25 cellular contexts compared by ENCODE assay signal in genomic region chr1:54609301-54609921, GRCh38. TPM values are rescaled to one million over a fixed set of nuclear protein-coding genes. Genes with fewer than 3 reads are reported as not detected.
DNase-seq lines count a peak whose midpoint lies in the region; ATAC-seq and TF ChIP-seq lines count a peak whose summit lies in the region.
"Had no signal": no experiment of that assay in that cellular context is flagged by ENCODE, and none has a peak within 500 bp of the region (broad histone marks: within the 10 kb centered on the region; RNA-seq: fewer than 3 reads in every experiment).

No MANE protein-coding gene starts in this region.

- H3K27me3 Mint-ChIP-seq in H9 (ENCODE audit: low read depth) (no peaks in the 10 kb centered on the region; the same call in 1 of the 2 replicates), nephron progenitor cell (ENCODE audit: low read depth, poor library complexity) (peaks cover 3% of the 10 kb centered on the region)
- H3K27me3 Mint-ChIP-seq: CD4-positive, alpha-beta memory T cell; stimulated activated naive CD8-positive, alpha-beta T cell treated with anti-CD3 and anti-CD28 coated beads, Interleukin-15, amount 100 ng/mL, for 72 hours had no signal

- no peak for DNase-seq in H9
- DNase-seq in ascending aorta (ENCODE audit: low spot score in 2 of 2), result peak in 1 of 2 donors; percentile 61
- DNase-seq in hypothalamus (lab: John Stamatoyannopoulos, UW), result peak in 36 of 51 donors; percentile 5 to 72 (median 33)
- peak; percentile 20 for DNase-seq in pons (ENCODE audit: low spot score)
- DNase-seq in nephron progenitor cell, result no peak
- no peak for DNase-seq in SIG-M5 (lab: John Stamatoyannopoulos, UW)
- DNase-seq: activated naive CD4-positive, alpha-beta T cell treated with anti-CD3 and anti-CD28 coated beads, Interleukin-2, amount 50 U/mL, for 16 hours; activated T-cell treated with anti-CD3 and anti-CD28 coated beads, Interleukin-2, amount 50 U/mL, for 48 hours; CD4-positive, alpha-beta memory T cell; dermis blood vessel endothelial cell; immature natural killer cell; NCI-H187; NCI-H510A; right lobe of liver; stimulated activated CD4-positive, alpha-beta T cell treated with anti-CD3 and anti-CD28 coated beads, Interleukin-1b, Interleukin-23, amount 100 ng/mL, for 48 hours; stimulated activated naive CD8-positive, alpha-beta T cell treated with anti-CD3 and anti-CD28 coated beads, Interleukin-15, amount 100 ng/mL, for 72 hours had no signal

- no peak overlapping the region for H2AK5ac ChIP-seq in H9 (ENCODE audit: insufficient read length, low read length)

- no CpG with 5 or more reads among the region's 16 CpGs for WGBS in H9 (ENCODE audit: extremely low coverage, insufficient read length, low lambda C conversion rate)

- no peak overlapping the region for H2BK5ac ChIP-seq in H9 (ENCODE audit: insufficient read length, low read length)

- no peak overlapping the region for H2AFZ ChIP-seq in H9 (ENCODE audit: low read length)

- no peak overlapping the region for H3K9ac ChIP-seq in H9 (ENCODE audit: extremely low read depth, insufficient read length, low read length)

- no peak overlapping the region for H4K5ac ChIP-seq in H9 (ENCODE audit: insufficient read length, low read depth, low read length)

- H3K79me2 ChIP-seq in H9 (ENCODE audit: insufficient read depth, low read length), result no peaks in the 10 kb centered on the region

- peak overlapping the region; percentile 65; the same call in 1 of the 2 replicates for H3K14ac ChIP-seq in H9 (ENCODE audit: insufficient read depth, low read length)

- H3K23ac ChIP-seq in H9 (ENCODE audit: insufficient read length, low read depth, low read length), result no peak overlapping the region

- TF ChIP-seq CTCF in H9 (conservative IDR thresholded peaks at IDR 0.05), result no peak
- no peak for TF ChIP-seq CTCF in ascending aorta (IDR thresholded peaks at IDR 0.05)
- TF ChIP-seq CTCF in nephron progenitor cell (IDR thresholded peaks at IDR 0.05), result no peak

- H2BK20ac ChIP-seq in H9 (ENCODE audit: low read depth, low read length, poor library complexity, severe bottlenecking), result no peak overlapping the region

- intact Hi-C loops in ascending aorta (cut with DNase I), result no loop called here

- peaks cover 7 to 21% of the 10 kb centered on the region in 2 donors for H3K36me3 ChIP-seq in ascending aorta
- H3K36me3 ChIP-seq: right lobe of liver had no signal

- H3K27ac ChIP-seq in H9 (ENCODE audit: insufficient read length, low read depth, low read length) (no peak overlapping the region), ascending aorta (peak overlapping the region; percentile 2 to 21)
- H3K27ac ChIP-seq: HL-60, right lobe of liver had no signal

- H3K36me3 Mint-ChIP-seq in H9 (ENCODE audit: insufficient read depth in 1 of 3, low read depth in 3 of 3), result no peaks in the 10 kb centered on the region; a peak in 1 of 7 replicates
- no peaks in the 10 kb centered on the region for H3K36me3 Mint-ChIP-seq in nephron progenitor cell (ENCODE audit: low read depth)
- H3K36me3 Mint-ChIP-seq: brain; CD4-positive, alpha-beta memory T cell; immature natural killer cell; memory B cell had no signal

- H3K18ac ChIP-seq in H9 (ENCODE audit: insufficient read length, low read depth, low read length), result peak overlapping the region; percentile 21

- ATAC-seq in GM21360 (IDR thresholded peaks at IDR 0.05; ENCODE audit: unreplicated experiment), result no peak
- no peak for ATAC-seq in GM21367 (IDR thresholded peaks at IDR 0.05; ENCODE audit: unreplicated experiment)
- ATAC-seq: right lobe of liver; stimulated activated naive CD8-positive, alpha-beta T cell treated with anti-CD3 and anti-CD28 coated beads, Interleukin-15, amount 100 ng/mL, for 72 hours had no signal

- no peaks in the 10 kb centered on the region for H4K20me1 ChIP-seq in H9 (ENCODE audit: control insufficient read depth, insufficient read depth, insufficient read length)

- H3K4me3 Mint-ChIP-seq in H9, result no peak overlapping the region
- no peak overlapping the region for H3K4me3 Mint-ChIP-seq in nephron progenitor cell
- H3K4me3 Mint-ChIP-seq: brain; CD4-positive, alpha-beta memory T cell; immature natural killer cell; memory B cell; neural crest cell; stimulated activated naive CD8-positive, alpha-beta T cell treated with anti-CD3 and anti-CD28 coated beads, Interleukin-15, amount 100 ng/mL, for 72 hours had no signal

- H3K4me2 ChIP-seq in H9 (ENCODE audit: insufficient read depth, insufficient read length, low read length), result no peak overlapping the region

- peaks cover 17 to 31% of the 10 kb centered on the region in 2 experiments for H3K4me1 Mint-ChIP-seq in H9
- peaks cover 44% of the 10 kb centered on the region for H3K4me1 Mint-ChIP-seq in nephron progenitor cell
- H3K4me1 Mint-ChIP-seq: neural crest cell had no signal

- no peak overlapping the region for H3K56ac ChIP-seq in H9 (ENCODE audit: insufficient read length, low read depth, low read length)

- H4K8ac ChIP-seq in H9 (replicated peaks; ENCODE audit: insufficient read length, low read depth, low read length), result no peak overlapping the region

- H3K23me2 ChIP-seq in H9 (ENCODE audit: insufficient read length, low read depth, low read length, poor library complexity, severe bottlenecking), result no peaks in the 10 kb centered on the region

- H3K9me3 ChIP-seq in H9 (ENCODE audit: control insufficient read depth, low read depth, low read length) (no peaks in the 10 kb centered on the region), ascending aorta (no peaks in the 10 kb centered on the region)
- H3K9me3 ChIP-seq: right lobe of liver had no signal

- H3K27me3 ChIP-seq in H9 (ENCODE audit: insufficient read depth, low read length) (no peaks in the 10 kb centered on the region), ascending aorta (no peaks in the 10 kb centered on the region)
- H3K27me3 ChIP-seq: right lobe of liver had no signal

- H3T11ph ChIP-seq in H9 (ENCODE audit: low read length), result no peak overlapping the region

- no peak overlapping the region for H2BK120ac ChIP-seq in H9 (ENCODE audit: low read depth, low read length, poor library complexity, severe bottlenecking)

- H3K9me3 Mint-ChIP-seq in H9 (no peaks in the 10 kb centered on the region; a peak in 1 of 5 replicates), nephron progenitor cell (no peaks in the 10 kb centered on the region)
- H3K9me3 Mint-ChIP-seq: brain; CD4-positive, alpha-beta memory T cell; immature natural killer cell; memory B cell; neural crest cell; stimulated activated naive CD8-positive, alpha-beta T cell treated with anti-CD3 and anti-CD28 coated beads, Interleukin-15, amount 100 ng/mL, for 72 hours had no signal

- H3K79me1 ChIP-seq in H9 (ENCODE audit: insufficient read depth, low read depth, low read length, poor library complexity, severe bottlenecking), result no peaks in the 10 kb centered on the region

- no peak overlapping the region for H2BK15ac ChIP-seq in H9 (ENCODE audit: low read depth, low read length)

- no peak overlapping the region; the same call in 1 of the 2 replicates for H3K4ac ChIP-seq in H9 (ENCODE audit: low read depth, low read length)

- no peak overlapping the region for H3K4me3 ChIP-seq in ascending aorta
- H3K4me3 ChIP-seq: right lobe of liver had no signal

- peak overlapping the region in 2 of 3 experiments; percentile 83 to 94; a peak in 3 of 7 replicates for H3K27ac Mint-ChIP-seq in H9
- no peak overlapping the region for H3K27ac Mint-ChIP-seq in nephron progenitor cell
- H3K27ac Mint-ChIP-seq: immature natural killer cell; memory B cell; stimulated activated naive CD8-positive, alpha-beta T cell treated with anti-CD3 and anti-CD28 coated beads, Interleukin-15, amount 100 ng/mL, for 72 hours had no signal

- H3K4me1 ChIP-seq in H9 (ENCODE audit: insufficient read depth, low read length) (no peaks in the 10 kb centered on the region; the same call in 1 of the 2 replicates), ascending aorta (peaks cover 0 to 5% of the 10 kb centered on the region in 2 donors)
- H3K4me1 ChIP-seq: right lobe of liver had no signal

- no peak overlapping the region for H2BK12ac ChIP-seq in H9 (ENCODE audit: insufficient read length, low read depth, low read length)

- no peak overlapping the region for H4K91ac ChIP-seq in H9 (ENCODE audit: insufficient read length, low read depth, low read length)

RNA-seq across cellular contexts. Expression of gene FAM151A, which starts 13.9 kb away (rescaled TPM):
- total RNA-seq in H9 (2021), result not detected in 2 replicates
- total RNA-seq in ascending aorta, result not detected
- total RNA-seq: CD4-positive, alpha-beta memory T cell; dermis blood vessel endothelial cell; epithelial cell of proximal tubule; H7; IMR-90; neural crest cell had no signal

RNA-seq across cellular contexts. Expression of gene MROH7, which starts 32.2 kb away (rescaled TPM):
- 0.09 TPM in 1 of 2 replicates, not detected in the other for total RNA-seq in H9 (2021)
- total RNA-seq in ascending aorta, result 2.0 TPM
- total RNA-seq: epithelial cell of proximal tubule, IMR-90, neural crest cell had no signal

Comparison
In these comparisons a context has a peak if more than half of its experiments do, and no peak if none do; other contexts are left out.
1. DNase-seq: peak in hypothalamus (36 of 51) and pons (single experiment); none in H9 (single experiment), nephron progenitor cell (single experiment) and SIG-M5 (single experiment).